In genomic region chr15:29083161-29083560, GRCh38 we compare ENCODE assay signal across 24 cellular contexts.
DNase-seq lines count a peak whose midpoint lies in the region; ATAC-seq and TF ChIP-seq lines count a peak whose summit lies in the region.
"Had no signal": no experiment of that assay in that cellular context is flagged by ENCODE, and none has a peak within 500 bp of the region (broad histone marks: within the 10 kb centered on the region; RNA-seq: fewer than 3 reads in every experiment).

No MANE protein-coding gene starts in this region.

- no peaks in the 10 kb centered on the region for H3K4me1 Mint-ChIP-seq in CD14-positive monocyte

- H3K9me3 ChIP-seq in trophoblast cell (ENCODE audit: insufficient read depth, low read depth, low read length), result peaks cover 6% of the 10 kb centered on the region
- H3K9me3 ChIP-seq in psoas muscle, result peaks cover 4% of the 10 kb centered on the region
- H3K9me3 ChIP-seq: BE2C, BLaER1 had no signal

- H3K36me3 ChIP-seq in trophoblast cell (ENCODE audit: control insufficient read depth in 1 of 2, insufficient read depth in 2 of 2, low read length in 2 of 2) (no peaks in the 10 kb centered on the region), psoas muscle (ENCODE audit: insufficient read depth in 1 of 2, low read depth in 1 of 2) (no peaks in the 10 kb centered on the region)
- H3K36me3 ChIP-seq: BE2C had no signal

- no peak overlapping the region for H2BK120ac ChIP-seq in trophoblast cell (ENCODE audit: insufficient read depth, low read length, poor library complexity)

- H3K4me3 ChIP-seq in trophoblast cell (ENCODE audit: low read depth, low read length), result no peak overlapping the region
- no peak overlapping the region for H3K4me3 ChIP-seq in psoas muscle
- H3K4me3 ChIP-seq: BLaER1, GM12878 had no signal

- no peaks in the 10 kb centered on the region for H3K79me1 ChIP-seq in trophoblast cell (ENCODE audit: low read length)

- no peak overlapping the region for H3K14ac ChIP-seq in trophoblast cell (ENCODE audit: low read length)

- peaks cover 6% of the 10 kb centered on the region in 3 donors for H3K27me3 Mint-ChIP-seq in CD14-positive monocyte (ENCODE audit: low read depth in 3 of 3)
- H3K27me3 Mint-ChIP-seq: CD4-positive, alpha-beta memory T cell; CD4-positive, CD25-positive, alpha-beta regulatory T cell; CD8-positive, alpha-beta memory T cell had no signal

- H3K4me1 ChIP-seq in trophoblast cell (ENCODE audit: control insufficient read depth in 1 of 2, insufficient read depth in 2 of 2, low read length in 2 of 2) (no peaks in the 10 kb centered on the region), psoas muscle (no peaks in the 10 kb centered on the region)
- H3K4me1 ChIP-seq: BE2C, BLaER1 had no signal

- ATAC-seq in psoas muscle, result no peak
- ATAC-seq: GM12878 had no signal

- H2BK12ac ChIP-seq in trophoblast cell (ENCODE audit: low read length), result no peak overlapping the region

- no peak overlapping the region for H3K18ac ChIP-seq in trophoblast cell (ENCODE audit: low read length)

- H2AFZ ChIP-seq in trophoblast cell (ENCODE audit: insufficient read depth, low read length, poor library complexity), result no peak overlapping the region

- H3K4me3 Mint-ChIP-seq in CD14-positive monocyte, result no peak overlapping the region
- H3K4me3 Mint-ChIP-seq: CD4-positive, alpha-beta memory T cell; CD4-positive, CD25-positive, alpha-beta regulatory T cell; CD8-positive, alpha-beta memory T cell had no signal

- no peak overlapping the region for H3K4ac ChIP-seq in trophoblast cell (ENCODE audit: low read depth, low read length)

- no peak overlapping the region for H3K9ac ChIP-seq in trophoblast cell (ENCODE audit: low read length)
- H3K9ac ChIP-seq: BLaER1 had no signal

- H3K79me2 ChIP-seq in trophoblast cell (ENCODE audit: control insufficient read depth, insufficient read depth, low read length, poor library complexity), result no peaks in the 10 kb centered on the region

- H3K27ac Mint-ChIP-seq in CD14-positive monocyte, result no peak overlapping the region
- H3K27ac Mint-ChIP-seq: CD8-positive, alpha-beta memory T cell had no signal

- no peak overlapping the region for H4K8ac ChIP-seq in trophoblast cell (ENCODE audit: low read depth, low read length)

- H3K23ac ChIP-seq in trophoblast cell (ENCODE audit: low read length), result no peak overlapping the region

- DNase-seq in CD14-positive monocyte (ENCODE audit: low spot score), result peak; percentile 7
- peak; percentile 52 to 86 for DNase-seq in trophoblast cell
- no peak for DNase-seq in activated CD8-positive, alpha-beta memory T cell treated with anti-CD3 and anti-CD28 coated beads, Interleukin-2, amount 50 U/mL, for 4 hours
- DNase-seq in GM19238 (ENCODE audit: insufficient read length, low spot score), result no peak
- no peak for DNase-seq in NOMO-1 treated with DMSO at 0.1 percent for 48 hours (lab: John Stamatoyannopoulos, UW; ENCODE audit: unreplicated experiment)
- DNase-seq in psoas muscle, result no peak
- DNase-seq: 8988T; ACHN; BE2C; C1 segment of cervical spinal cord; CD4-positive, alpha-beta memory T cell; CD4-positive, CD25-positive, alpha-beta regulatory T cell; CD8-positive, alpha-beta memory T cell; COR-L47; DMS 273 treated with DMSO at 0.1 percent for 48 hours; DMS153; DMS53; DMS79; DND-41; EL; GDM1 had no signal

- H4K91ac ChIP-seq in trophoblast cell (ENCODE audit: low read depth, low read length), result no peak overlapping the region

- H3K27ac ChIP-seq in VCaP (peak overlapping the region; percentile 62), trophoblast cell (ENCODE audit: low read depth, low read length) (no peak overlapping the region), psoas muscle (no peak overlapping the region)
- H3K27ac ChIP-seq: BLaER1 had no signal

- H2BK5ac ChIP-seq in trophoblast cell (ENCODE audit: low read depth, low read length, poor library complexity), result no peak overlapping the region

- no peak overlapping the region for H4K12ac ChIP-seq in trophoblast cell (ENCODE audit: low read depth, low read length)

- H3K9me3 Mint-ChIP-seq in CD14-positive monocyte, result peaks cover 0 to 6% (median 0%) of the 10 kb centered on the region in 7 donors
- H3K9me3 Mint-ChIP-seq: CD4-positive, CD25-positive, alpha-beta regulatory T cell; CD8-positive, alpha-beta memory T cell had no signal

- no peaks in the 10 kb centered on the region for H3K27me3 ChIP-seq in trophoblast cell (ENCODE audit: insufficient read depth, low read length)
- H3K27me3 ChIP-seq in psoas muscle (ENCODE audit: insufficient read depth in 3 of 3, low read length in 2 of 3), result peaks cover 0 to 2% (median 0%) of the 10 kb centered on the region in 3 donors
- H3K27me3 ChIP-seq: BE2C, BLaER1 had no signal

- TF ChIP-seq CTCF in CD14-positive monocyte (IDR thresholded peaks at IDR 0.05) (no peak), VCaP (conservative IDR thresholded peaks at IDR 0.05) (no peak), psoas muscle (IDR thresholded peaks at IDR 0.05) (no peak)

- intact Hi-C loops in CD14-positive monocyte (cut with micrococcal nuclease), result no loop called here
- intact Hi-C loops in psoas muscle (cut with DNase I), result no loop called here

- no peak overlapping the region for H2AK5ac ChIP-seq in trophoblast cell (ENCODE audit: low read length)

- H3K4me2 ChIP-seq in trophoblast cell (ENCODE audit: low read length), result no peak overlapping the region
- H3K4me2 ChIP-seq: BLaER1 had no signal

- no CpG with 5 or more reads among the region's 4 CpGs for WGBS in trophoblast cell (ENCODE audit: extremely low coverage, insufficient coverage, insufficient read length)
- WGBS in psoas muscle, 3 donors, result 85 to 88% (median 86%) methylated on average over 4 of the region's 4 CpGs

- no peaks in the 10 kb centered on the region for H3K36me3 Mint-ChIP-seq in CD14-positive monocyte

Comparison
In these comparisons a context has a peak if more than half of its experiments do, and no peak if none do; other contexts are left out.
1. DNase-seq: peak in CD14-positive monocyte (single experiment) and trophoblast cell (2 of 2); none in activated CD8-positive, alpha-beta memory T cell treated with anti-CD3 and anti-CD28 coated beads, Interleukin-2, amount 50 U/mL, for 4 hours (single experiment), GM19238 (single experiment), NOMO-1 treated with DMSO at 0.1 percent for 48 hours (single experiment) and psoas muscle (0 of 2).